In the genomic region with DNA sequence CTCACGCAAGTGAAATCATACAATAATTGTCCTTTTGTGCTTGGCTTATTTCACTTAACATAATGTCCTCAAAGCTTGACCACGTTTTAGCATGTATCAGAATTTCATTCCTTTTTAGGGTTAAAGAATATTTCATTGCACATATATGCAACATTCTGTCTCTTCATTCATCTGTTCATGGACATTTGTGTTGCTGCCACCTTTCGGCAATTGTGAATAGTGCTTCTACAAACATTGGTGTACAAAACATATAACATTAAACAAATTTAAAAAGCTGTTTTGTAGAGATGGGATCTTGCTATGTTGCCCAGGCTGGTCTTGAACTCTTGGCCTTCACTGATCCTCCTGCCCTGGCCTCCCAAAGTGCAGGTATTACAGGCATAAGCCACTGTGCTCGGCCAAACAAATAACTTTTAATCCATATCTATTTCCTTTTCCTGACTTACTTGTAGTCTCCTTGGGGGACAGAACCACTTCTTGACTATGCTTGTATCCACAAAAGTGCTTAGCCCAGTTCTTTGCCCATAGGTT, we compare ENCODE assay signal across 12 cellular contexts.
DNase-seq lines count a peak whose midpoint lies in the region; ATAC-seq, FAIRE-seq and TF ChIP-seq lines count a peak whose summit lies in the region.
"Had no signal": no experiment of that assay in that cellular context is flagged by ENCODE, and none has a peak within 500 bp of the region (broad histone marks: within the 10 kb centered on the region; RNA-seq: fewer than 3 reads in every experiment).

No MANE protein-coding gene starts in this region.

- H3K36me3 Mint-ChIP-seq in naive thymus-derived CD4-positive, alpha-beta T cell: no peaks in the 10 kb centered on the region

- peak; percentile 59 for TF ChIP-seq CTCF in NB4 (IDR thresholded peaks at IDR 0.05; ENCODE audit: low read depth, low read length)
- peak in 47 of 56 donors; percentile 6 to 58 (median 38) for TF ChIP-seq CTCF in dorsolateral prefrontal cortex (IDR thresholded peaks at IDR 0.05 in 54 of 56, conservative IDR thresholded peaks at IDR 0.05 in 2 of 56; ENCODE audit: low read depth in 1 of 56, partially characterized antibody in 56 of 56)

- TF ChIP-seq POLR2A in NB4 (IDR thresholded peaks at IDR 0.05; ENCODE audit: extremely low read depth, insufficient read length): no peak

- H3K27me3 Mint-ChIP-seq in naive thymus-derived CD4-positive, alpha-beta T cell: peaks cover 0 to 17% (median 4%) of the 10 kb centered on the region in 5 donors
- H3K27me3 Mint-ChIP-seq: activated T-cell treated with anti-CD3 and anti-CD28 coated beads, Interleukin-2, amount 50 U/mL, for 24 hours had no signal

- no peaks in the 10 kb centered on the region for H3K9me3 ChIP-seq in effector memory CD4-positive, alpha-beta T cell (ENCODE audit: control insufficient read depth, low read length)
- no peaks in the 10 kb centered on the region for H3K9me3 ChIP-seq in naive thymus-derived CD4-positive, alpha-beta T cell (ENCODE audit: control insufficient read depth in 2 of 3, low read length in 3 of 3)
- H3K9me3 ChIP-seq: neutrophil had no signal

- no peak overlapping the region for H3K4me3 Mint-ChIP-seq in naive thymus-derived CD4-positive, alpha-beta T cell
- H3K4me3 Mint-ChIP-seq: activated T-cell treated with anti-CD3 and anti-CD28 coated beads, Interleukin-2, amount 50 U/mL, for 24 hours had no signal

- ATAC-seq in naive thymus-derived CD4-positive, alpha-beta T cell: no peak
- ATAC-seq: esophagus mucosa had no signal

- POLR2A ChIA-PET in naive thymus-derived CD4-positive, alpha-beta T cell (lab: Charles Lee): no interaction called here

- H3K9me3 Mint-ChIP-seq in naive thymus-derived CD4-positive, alpha-beta T cell: no peaks in the 10 kb centered on the region
- H3K9me3 Mint-ChIP-seq: activated T-cell treated with anti-CD3 and anti-CD28 coated beads, Interleukin-2, amount 50 U/mL, for 24 hours had no signal

- peak; percentile 47 for DNase-seq in ELR (ENCODE audit: low read depth)
- peak; percentile 48 for DNase-seq in NB4 (ENCODE audit: low read depth)
- DNase-seq in dorsolateral prefrontal cortex: peak in 1 of 10 donors; percentile 40
- no peak for DNase-seq in dedifferentiated amniotic fluid mesenchymal stem cell (ENCODE audit: extremely low spot score)
- no peak for DNase-seq in effector memory CD4-positive, alpha-beta T cell
- DNase-seq in occipital lobe (lab: John Stamatoyannopoulos, UW): no peak
- no peak for DNase-seq in naive thymus-derived CD4-positive, alpha-beta T cell
- DNase-seq: activated T-cell treated with anti-CD3 and anti-CD28 coated beads, Interleukin-2, amount 50 U/mL, for 24 hours; stimulated activated naive CD4-positive, alpha-beta T cell had no signal

- no peaks in the 10 kb centered on the region for H3K27me3 ChIP-seq in dorsolateral prefrontal cortex
- H3K27me3 ChIP-seq in effector memory CD4-positive, alpha-beta T cell (replicated peaks; ENCODE audit: control insufficient read depth, insufficient read depth, low read length, poor library complexity, severe bottlenecking): no peaks in the 10 kb centered on the region
- no peaks in the 10 kb centered on the region for H3K27me3 ChIP-seq in naive thymus-derived CD4-positive, alpha-beta T cell (ENCODE audit: control insufficient read depth in 2 of 2, insufficient read depth in 2 of 2, low read length in 2 of 2)
- H3K27me3 ChIP-seq: neutrophil had no signal

- CTCF ChIA-PET in naive thymus-derived CD4-positive, alpha-beta T cell (lab: Charles Lee): no interaction called here

- peak; percentile 76 for FAIRE-seq in A204.1 (lab: Jason Lieb, UNC)

- H3K27ac ChIP-seq in dorsolateral prefrontal cortex: no peak overlapping the region
- no peak overlapping the region for H3K27ac ChIP-seq in effector memory CD4-positive, alpha-beta T cell (ENCODE audit: insufficient read depth, low read length, poor library complexity, severe bottlenecking)
- H3K27ac ChIP-seq in naive thymus-derived CD4-positive, alpha-beta T cell (ENCODE audit: low read depth, low read length): no peak overlapping the region
- H3K27ac ChIP-seq: neutrophil had no signal

- H3K27ac Mint-ChIP-seq in naive thymus-derived CD4-positive, alpha-beta T cell: no peak overlapping the region
- H3K27ac Mint-ChIP-seq: activated T-cell treated with anti-CD3 and anti-CD28 coated beads, Interleukin-2, amount 50 U/mL, for 24 hours had no signal

- no peaks in the 10 kb centered on the region for H3K36me3 ChIP-seq in effector memory CD4-positive, alpha-beta T cell (ENCODE audit: control insufficient read depth, insufficient read depth, low read length)
- no peaks in the 10 kb centered on the region for H3K36me3 ChIP-seq in naive thymus-derived CD4-positive, alpha-beta T cell (ENCODE audit: control insufficient read depth in 2 of 3, insufficient read depth in 3 of 3, low read length in 3 of 3)
- H3K36me3 ChIP-seq: neutrophil had no signal

- intact Hi-C loops in dorsolateral prefrontal cortex (cut with DNase I): no loop called here
- intact Hi-C loops in naive thymus-derived CD4-positive, alpha-beta T cell (cut with micrococcal nuclease): no loop called here

- H3K4me1 ChIP-seq in effector memory CD4-positive, alpha-beta T cell (ENCODE audit: control insufficient read depth, insufficient read depth, low read length, poor library complexity, severe bottlenecking): no peaks in the 10 kb centered on the region
- no peaks in the 10 kb centered on the region for H3K4me1 ChIP-seq in naive thymus-derived CD4-positive, alpha-beta T cell (ENCODE audit: control insufficient read depth in 2 of 2, insufficient read depth in 2 of 2, low read length in 2 of 2)

- no peaks in the 10 kb centered on the region for H3K4me1 Mint-ChIP-seq in naive thymus-derived CD4-positive, alpha-beta T cell

- H3K4me3 ChIP-seq in NB4 (ENCODE audit: low read depth, low read length): no peak overlapping the region
- H3K4me3 ChIP-seq in dorsolateral prefrontal cortex: no peak overlapping the region
- no peak overlapping the region for H3K4me3 ChIP-seq in effector memory CD4-positive, alpha-beta T cell (ENCODE audit: insufficient read depth, low read depth, low read length, poor library complexity, severe bottlenecking)
- H3K4me3 ChIP-seq in naive thymus-derived CD4-positive, alpha-beta T cell (ENCODE audit: low read length): no peak overlapping the region

Comparison
In these comparisons a context has a peak if more than half of its experiments do, and no peak if none do; other contexts are left out.
1. DNase-seq: peak in ELR (single experiment) and NB4 (single experiment); none in dedifferentiated amniotic fluid mesenchymal stem cell (single experiment), effector memory CD4-positive, alpha-beta T cell (0 of 3), occipital lobe (single experiment) and naive thymus-derived CD4-positive, alpha-beta T cell (0 of 9).